20 cellular contexts compared by ENCODE assay signal in genomic region chr2:239558661-239559060, GRCh38.
"Had no signal": no experiment of that assay in that cellular context is flagged by ENCODE, and none has a peak within 500 bp of the region (broad histone marks: within the 10 kb centered on the region; RNA-seq: fewer than 3 reads in every experiment).

No MANE protein-coding gene starts in this region.

- H3K4me1 Mint-ChIP-seq: activated B cell treated with CpG ODN at 0.5 μM for 24 hours; activated CD4-positive, alpha-beta memory T cell treated with anti-CD3 and anti-CD28 coated beads, Interleukin-2, amount 10 ng/mL, durations not matched to agents 7 days and 5 days; brain had no signal

- H3K36me3 Mint-ChIP-seq: activated naive CD4-positive, alpha-beta T cell treated with anti-CD3 and anti-CD28 coated beads, Interleukin-2, amount 50 U/mL, for 72 hours; brain had no signal

- DNase-seq: activated B cell treated with CpG ODN at 0.5 μM for 24 hours; activated CD4-positive, alpha-beta memory T cell treated with anti-CD3 and anti-CD28 coated beads, Interleukin-2, amount 10 ng/mL, durations not matched to agents 7 days and 5 days; activated CD4-positive, alpha-beta T cell treated with anti-CD3 and anti-CD28 coated beads for 36 hours; activated CD4-positive, alpha-beta T cell treated with anti-CD3 and anti-CD28 coated beads, Interleukin-2, amount 50 U/mL, for 1 hour; activated naive CD8-positive, alpha-beta T cell treated with anti-CD3 and anti-CD28 coated beads, Interleukin-2, amount 50 U/mL, for 24 hours; activated T-cell treated with anti-CD3 and anti-CD28 coated beads for 4 hours; amygdala; Karpas-422; NCI-H1105 treated with DMSO at 0.1 percent for 48 hours; NCI-H1436 treated with DMSO at 0.1 percent for 48 hours; NCI-H187; NCI-H2081; NCI-H524; PC-3; SHP77 treated with DMSO at 0.1 percent for 48 hours; T-helper 9 cell had no signal

- H3K36me3 ChIP-seq: cardiac muscle cell had no signal

- H3K27ac Mint-ChIP-seq: activated B cell treated with CpG ODN at 0.5 μM for 24 hours; activated CD4-positive, alpha-beta memory T cell treated with anti-CD3 and anti-CD28 coated beads, Interleukin-2, amount 10 ng/mL, durations not matched to agents 7 days and 5 days; activated CD4-positive, alpha-beta T cell treated with anti-CD3 and anti-CD28 coated beads for 36 hours; activated naive CD4-positive, alpha-beta T cell treated with anti-CD3 and anti-CD28 coated beads, Interleukin-2, amount 50 U/mL, for 72 hours; activated naive CD8-positive, alpha-beta T cell treated with anti-CD3 and anti-CD28 coated beads, Interleukin-2, amount 50 U/mL, for 24 hours; brain; T-helper 1 cell treated with Interleukin-12 subunit alpha and Interleukin-12 subunit beta and Interleukin-4 antibody, amounts not matched to agents 30 μg/mL and 1 μg/mL, for 36 hours had no signal

- H3K4me3 ChIP-seq: cardiac muscle cell had no signal

- H3K27ac ChIP-seq: cardiac muscle cell had no signal

- H3K9me3 Mint-ChIP-seq: activated CD4-positive, alpha-beta memory T cell treated with anti-CD3 and anti-CD28 coated beads, Interleukin-2, amount 10 ng/mL, durations not matched to agents 7 days and 5 days; activated naive CD4-positive, alpha-beta T cell treated with anti-CD3 and anti-CD28 coated beads, Interleukin-2, amount 50 U/mL, for 72 hours; activated naive CD8-positive, alpha-beta T cell treated with anti-CD3 and anti-CD28 coated beads, Interleukin-2, amount 50 U/mL, for 24 hours; T-helper 1 cell treated with Interleukin-12 subunit alpha and Interleukin-12 subunit beta and Interleukin-4 antibody, amounts not matched to agents 30 μg/mL and 1 μg/mL, for 36 hours had no signal

- H3K27me3 ChIP-seq: cardiac muscle cell had no signal

- H3K4me3 Mint-ChIP-seq: activated B cell treated with CpG ODN at 0.5 μM for 24 hours; activated CD4-positive, alpha-beta memory T cell treated with anti-CD3 and anti-CD28 coated beads, Interleukin-2, amount 10 ng/mL, durations not matched to agents 7 days and 5 days; activated CD4-positive, alpha-beta T cell treated with anti-CD3 and anti-CD28 coated beads for 36 hours; activated naive CD8-positive, alpha-beta T cell treated with anti-CD3 and anti-CD28 coated beads, Interleukin-2, amount 50 U/mL, for 24 hours; brain; T-helper 1 cell treated with Interleukin-12 subunit alpha and Interleukin-12 subunit beta and Interleukin-4 antibody, amounts not matched to agents 30 μg/mL and 1 μg/mL, for 36 hours had no signal

- ATAC-seq: activated CD4-positive, alpha-beta T cell treated with anti-CD3 and anti-CD28 coated beads for 36 hours; activated naive CD4-positive, alpha-beta T cell treated with anti-CD3 and anti-CD28 coated beads, Interleukin-2, amount 50 U/mL, for 72 hours; activated naive CD8-positive, alpha-beta T cell treated with anti-CD3 and anti-CD28 coated beads, Interleukin-2, amount 50 U/mL, for 24 hours; PC-3 had no signal
